13 cellular contexts compared by ENCODE assay signal in genomic region chr9:110192531-110193326, GRCh38. TPM values are rescaled to one million over a fixed set of nuclear protein-coding genes. Genes with fewer than 3 reads are reported as not detected.
DNase-seq lines count a peak whose midpoint lies in the region; ATAC-seq and TF ChIP-seq lines count a peak whose summit lies in the region.
"Had no signal": no experiment of that assay in that cellular context is flagged by ENCODE, and none has a peak within 500 bp of the region (broad histone marks: within the 10 kb centered on the region; RNA-seq: fewer than 3 reads in every experiment).

No MANE protein-coding gene starts in this region.

- WGBS in esophagus squamous epithelium, 2 donors: 62 to 65% methylated on average over 5 of the region's 5 CpGs

- TF ChIP-seq POLR2A in esophagus squamous epithelium (IDR thresholded peaks at IDR 0.05): no peak

- CTCF ChIA-PET in AG04450 (lab: Charles Lee): interaction anchor here (0.6 to 3.2 kb wide), 3 partner anchors 9 to 28 kb away, joined by 3 to 11 read pairs (median 3); no protein-coding TSS in a partner anchor

- peak; percentile 30 for DNase-seq in AG04450 (ENCODE audit: low read depth, low spot score)
- peak; percentile 67 for DNase-seq in MM.1S
- DNase-seq in esophagus squamous epithelium (lab: John Stamatoyannopoulos, UW): no peak
- peak; percentile 24 for DNase-seq in non-pigmented ciliary epithelial cell (ENCODE audit: low read depth)
- no peak for DNase-seq in retina
- no peak for DNase-seq in NCI-H524 treated with DMSO at 0.1 percent for 48 hours (lab: John Stamatoyannopoulos, UW)
- no peak for DNase-seq in 8988T
- DNase-seq: activated CD8-positive, alpha-beta T cell treated with anti-CD3 and anti-CD28 coated beads for 36 hours; NCI-H82 had no signal

- H3K4me1 ChIP-seq in MM.1S (ENCODE audit: low read length) (peaks cover 19% of the 10 kb centered on the region), esophagus squamous epithelium (peaks cover 3 to 44% (median 16%) of the 10 kb centered on the region in 3 donors)

- ATAC-seq in GM18511 (IDR thresholded peaks at IDR 0.05; ENCODE audit: unreplicated experiment): no peak
- ATAC-seq: activated CD8-positive, alpha-beta T cell treated with anti-CD3 and anti-CD28 coated beads for 36 hours had no signal

- H3K27me3 ChIP-seq in AG04450 (ENCODE audit: control insufficient read depth, insufficient read depth, low read length) (no peaks in the 10 kb centered on the region), MM.1S (replicated peaks; ENCODE audit: insufficient read depth, low read length) (no peaks in the 10 kb centered on the region), esophagus squamous epithelium (no peaks in the 10 kb centered on the region)

- H3K4me3 ChIP-seq in AG04450 (ENCODE audit: low read depth, low read length) (no peak overlapping the region), MM.1S (ENCODE audit: low read length) (no peak overlapping the region), esophagus squamous epithelium (no peak overlapping the region)

- H3K9me3 ChIP-seq in AG04450 (ENCODE audit: control insufficient read depth, insufficient read depth, low read length): no peaks in the 10 kb centered on the region
- no peaks in the 10 kb centered on the region for H3K9me3 ChIP-seq in MM.1S (replicated peaks; ENCODE audit: insufficient read depth, low read length)
- no peaks in the 10 kb centered on the region for H3K9me3 ChIP-seq in esophagus squamous epithelium

- H3K4me2 ChIP-seq in MM.1S (ENCODE audit: low read depth, low read length): peak overlapping the region; percentile 13; the same call in 1 of the 2 replicates

- no peaks in the 10 kb centered on the region for H3K9me2 ChIP-seq in MM.1S (replicated peaks; ENCODE audit: insufficient read depth, low read length)

- intact Hi-C loops in esophagus squamous epithelium (cut with DNase I): no loop called here

- peak overlapping the region; percentile 53 for H3K27ac ChIP-seq in AG04450 (ENCODE audit: low read depth, low read length)
- H3K27ac ChIP-seq in MM.1S (ENCODE audit: low read length): peak overlapping the region; percentile 55; the same call in 1 of the 2 replicates
- H3K27ac ChIP-seq in esophagus squamous epithelium: peak overlapping the region in 3 of 4 donors; percentile 62 to 81 (median 69)
- H3K27ac ChIP-seq: HL-60 had no signal

- peaks cover 20% of the 10 kb centered on the region for H3F3A ChIP-seq in MM.1S (ENCODE audit: insufficient read depth, low read length)

- no peak for TF ChIP-seq CTCF in AG04450 (IDR thresholded peaks at IDR 0.05; ENCODE audit: low read depth, low read length)
- no peak for TF ChIP-seq CTCF in MM.1S (IDR thresholded peaks at IDR 0.05; ENCODE audit: low read length)
- no peak for TF ChIP-seq CTCF in esophagus squamous epithelium (IDR thresholded peaks at IDR 0.05)

- no peak overlapping the region for H3K9ac ChIP-seq in MM.1S (ENCODE audit: low read length)

- H2AFZ ChIP-seq in MM.1S (ENCODE audit: low read length): no peak overlapping the region

- H3K79me2 ChIP-seq in MM.1S (ENCODE audit: low read length): no peaks in the 10 kb centered on the region

- H4K20me1 ChIP-seq in MM.1S (ENCODE audit: insufficient read depth, low read length): no peaks in the 10 kb centered on the region

- H3K36me3 ChIP-seq in MM.1S (replicated peaks; ENCODE audit: insufficient read depth, low read length) (no peaks in the 10 kb centered on the region), esophagus squamous epithelium (no peaks in the 10 kb centered on the region)

- POLR2A ChIA-PET in AG04450 (lab: Yijun Ruan, JAX): interaction anchor here (0.7 kb wide), 1 partner anchor 1391 kb away, joined by 3 read pairs; no protein-coding TSS in a partner anchor

RNA-seq across cellular contexts. Expression of gene C9orf152, which starts 15.2 kb away (rescaled TPM):
- not detected in 2 replicates for polyA plus RNA-seq in AG04450 (2011; rRNA removed)
- not detected in 2 replicates for polyA minus RNA-seq in AG04450 (2011; rRNA and poly(A)+ RNA removed)
- 1 to 10 TPM in 1 of 4 donors, under 1 TPM in 3; 0.41 to 3.4 (median 0.81) TPM for total RNA-seq in esophagus squamous epithelium
- total RNA-seq: activated CD8-positive, alpha-beta T cell treated with anti-CD3 and anti-CD28 coated beads for 36 hours; subcutaneous adipose tissue had no signal
- polyA plus RNA-seq: neural cell had no signal

Comparison
In these comparisons a context has a peak if more than half of its experiments do, and no peak if none do; other contexts are left out.
1. DNase-seq: peak in AG04450 (single experiment), MM.1S (single experiment) and non-pigmented ciliary epithelial cell (single experiment); none in esophagus squamous epithelium (single experiment), retina (single experiment), NCI-H524 treated with DMSO at 0.1 percent for 48 hours (single experiment) and 8988T (single experiment).
2. Peak in every context shown above with its lines, with median percentiles within 50 percentile points of each other: H3K27ac ChIP-seq.